20 cellular contexts compared by ENCODE assay signal in the genomic region with DNA sequence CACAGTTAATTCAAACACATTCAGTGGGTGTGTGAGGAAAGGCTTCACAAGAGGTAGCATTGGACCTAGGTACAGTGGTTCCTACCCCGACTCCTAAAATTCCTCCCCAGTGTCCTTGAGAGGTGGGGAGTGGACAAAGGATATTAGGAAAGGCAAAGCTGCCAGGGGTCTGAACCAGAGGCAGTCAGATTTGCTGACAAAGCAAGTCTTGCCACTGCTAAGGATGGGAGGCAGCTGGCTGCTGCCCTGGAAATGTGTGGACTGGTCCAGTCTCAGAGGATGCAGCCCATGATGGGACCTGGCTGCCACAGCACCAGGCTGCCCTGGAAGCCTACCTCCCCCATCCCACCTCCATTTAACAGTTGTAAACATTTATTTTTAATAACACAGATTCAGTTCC.
"Had no signal": no experiment of that assay in that cellular context is flagged by ENCODE, and none has a peak within 500 bp of the region (broad histone marks: within the 10 kb centered on the region; RNA-seq: fewer than 3 reads in every experiment).

No MANE protein-coding gene starts in this region.

- H3K9me3 Mint-ChIP-seq: activated B cell treated with CpG ODN at 0.5 μM for 24 hours; activated CD8-positive, alpha-beta T cell treated with anti-CD3 and anti-CD28 coated beads for 36 hours; activated naive CD4-positive, alpha-beta T cell treated with anti-CD3 and anti-CD28 coated beads, Interleukin-2, amount 50 U/mL, for 72 hours; activated T-helper 1 cell treated with anti-CD3 and anti-CD28 coated beads, Interleukin-12 subunit alpha, Interleukin-12 subunit beta, Interleukin-2, Interleukin-4 antibody, amounts not matched to agents 30 ng/mL and 10 ng/mL and 1 ng/mL, durations not matched to agents 14 hours and 24 hours and 36 hours; memory B cell had no signal

- H3K27me3 Mint-ChIP-seq: activated B cell treated with CpG ODN at 0.5 μM for 24 hours; activated CD8-positive, alpha-beta memory T cell treated with anti-CD3 and anti-CD28 coated beads, Interleukin-2, amount 10 ng/mL, durations not matched to agents 7 days and 5 days; activated CD8-positive, alpha-beta T cell treated with anti-CD3 and anti-CD28 coated beads for 36 hours; memory B cell; progenitor cell of endocrine pancreas; T-helper 17 cell had no signal

- H3K4me3 Mint-ChIP-seq: activated B cell treated with CpG ODN at 0.5 μM for 24 hours; activated CD8-positive, alpha-beta memory T cell treated with anti-CD3 and anti-CD28 coated beads, Interleukin-2, amount 10 ng/mL, durations not matched to agents 7 days and 5 days; activated CD8-positive, alpha-beta T cell treated with anti-CD3 and anti-CD28 coated beads for 36 hours; activated T-helper 1 cell treated with anti-CD3 and anti-CD28 coated beads, Interleukin-12 subunit alpha, Interleukin-12 subunit beta, Interleukin-2, Interleukin-4 antibody, amounts not matched to agents 30 ng/mL and 10 ng/mL and 1 ng/mL, durations not matched to agents 14 hours and 24 hours and 36 hours; brain; memory B cell; T-helper 17 cell had no signal

- ATAC-seq: activated CD8-positive, alpha-beta memory T cell treated with anti-CD3 and anti-CD28 coated beads, Interleukin-2, amount 10 ng/mL, durations not matched to agents 7 days and 5 days; activated CD8-positive, alpha-beta T cell treated with anti-CD3 and anti-CD28 coated beads for 36 hours; activated naive CD4-positive, alpha-beta T cell treated with anti-CD3 and anti-CD28 coated beads, Interleukin-2, amount 50 U/mL, for 72 hours; gastroesophageal sphincter; mucosa of descending colon; T-helper 17 cell had no signal

- DNase-seq: activated B cell treated with CpG ODN at 0.5 μM for 24 hours; activated CD4-positive, alpha-beta T cell treated with anti-CD3 and anti-CD28 coated beads for 48 hours; activated CD8-positive, alpha-beta memory T cell treated with anti-CD3 and anti-CD28 coated beads, Interleukin-2, amount 10 ng/mL, durations not matched to agents 7 days and 5 days; activated CD8-positive, alpha-beta T cell treated with anti-CD3 and anti-CD28 coated beads for 36 hours; aorta; head of caudate nucleus; hypothalamus; mucosa of descending colon; retina; spleen; stimulated activated CD4-positive, alpha-beta T cell treated with anti-CD3 and anti-CD28 coated beads, Interleukin-4, amount 100 ng/mL, for 1 hour; stimulated activated naive CD4-positive, alpha-beta T cell; T-helper 17 cell; upper lobe of left lung had no signal

- H3K36me3 Mint-ChIP-seq: activated CD8-positive, alpha-beta memory T cell treated with anti-CD3 and anti-CD28 coated beads, Interleukin-2, amount 10 ng/mL, durations not matched to agents 7 days and 5 days; memory B cell had no signal

- H3K27ac Mint-ChIP-seq: activated B cell treated with CpG ODN at 0.5 μM for 24 hours; activated CD8-positive, alpha-beta memory T cell treated with anti-CD3 and anti-CD28 coated beads, Interleukin-2, amount 10 ng/mL, durations not matched to agents 7 days and 5 days; activated CD8-positive, alpha-beta T cell treated with anti-CD3 and anti-CD28 coated beads for 36 hours; activated naive CD4-positive, alpha-beta T cell treated with anti-CD3 and anti-CD28 coated beads, Interleukin-2, amount 50 U/mL, for 72 hours; activated T-helper 1 cell treated with anti-CD3 and anti-CD28 coated beads, Interleukin-12 subunit alpha, Interleukin-12 subunit beta, Interleukin-2, Interleukin-4 antibody, amounts not matched to agents 30 ng/mL and 10 ng/mL and 1 ng/mL, durations not matched to agents 14 hours and 24 hours and 36 hours; memory B cell; progenitor cell of endocrine pancreas; T-helper 17 cell had no signal
